ENCODE assay signal across 1 cellular context in genomic region chr13:45464687-45465453, GRCh38.
TF ChIP-seq lines count a peak whose summit lies in the region.

Gene COG3, plus strand, starts transcription at chr13:45464939. Its CDS starts 98 bp downstream, at chr13:45465037.

TF ChIP-seq in HepG2, 621 proteins besides CTCF, POLR2A, EP300 and RAD21 (continued from another document and continues in another):
- TF ChIP-seq HNF1A (IDR thresholded peaks at IDR 0.05; ENCODE audit: low read depth): peak; percentile 64
- peak; percentile 82; the same call in 1 of the 2 replicates for TF ChIP-seq HNF1A (CRISPR knock-in tag; IDR thresholded peaks at IDR 0.05; ENCODE audit: borderline replicate concordance)
- TF ChIP-seq ZNF446 (CRISPR knock-in tag; IDR thresholded peaks at IDR 0.05): no peak; the same call in 1 of the 2 replicates
- peak; percentile 33; the same call in 1 of the 2 replicates for TF ChIP-seq PATZ1 (CRISPR knock-in tag; IDR thresholded peaks at IDR 0.05)
- peak; percentile 69; the same call in 1 of the 2 replicates for TF ChIP-seq ZNF605 (CRISPR knock-in tag; IDR thresholded peaks at IDR 0.05)
- TF ChIP-seq ZNF329 (CRISPR knock-in tag; IDR thresholded peaks at IDR 0.05; ENCODE audit: low read depth): no peak
- TF ChIP-seq NFIB (CRISPR knock-in tag; IDR thresholded peaks at IDR 0.05; ENCODE audit: borderline replicate concordance): no peak
- TF ChIP-seq MYNN (CRISPR knock-in tag; IDR thresholded peaks at IDR 0.05; ENCODE audit: low read depth): no peak
- TF ChIP-seq MTA1 (CRISPR knock-in tag; IDR thresholded peaks at IDR 0.05; ENCODE audit: borderline replicate concordance): 0 out of 2 replicates have a peak, but pooled peaks have one; percentile 23
- no peak for TF ChIP-seq KLF15 (CRISPR knock-in tag; IDR thresholded peaks at IDR 0.05; ENCODE audit: borderline replicate concordance)
- TF ChIP-seq HMG20B (CRISPR knock-in tag; conservative IDR thresholded peaks at IDR 0.05): 0 out of 2 replicates have a peak, but pooled peaks have one; percentile 4
- TF ChIP-seq, protein P1, sequence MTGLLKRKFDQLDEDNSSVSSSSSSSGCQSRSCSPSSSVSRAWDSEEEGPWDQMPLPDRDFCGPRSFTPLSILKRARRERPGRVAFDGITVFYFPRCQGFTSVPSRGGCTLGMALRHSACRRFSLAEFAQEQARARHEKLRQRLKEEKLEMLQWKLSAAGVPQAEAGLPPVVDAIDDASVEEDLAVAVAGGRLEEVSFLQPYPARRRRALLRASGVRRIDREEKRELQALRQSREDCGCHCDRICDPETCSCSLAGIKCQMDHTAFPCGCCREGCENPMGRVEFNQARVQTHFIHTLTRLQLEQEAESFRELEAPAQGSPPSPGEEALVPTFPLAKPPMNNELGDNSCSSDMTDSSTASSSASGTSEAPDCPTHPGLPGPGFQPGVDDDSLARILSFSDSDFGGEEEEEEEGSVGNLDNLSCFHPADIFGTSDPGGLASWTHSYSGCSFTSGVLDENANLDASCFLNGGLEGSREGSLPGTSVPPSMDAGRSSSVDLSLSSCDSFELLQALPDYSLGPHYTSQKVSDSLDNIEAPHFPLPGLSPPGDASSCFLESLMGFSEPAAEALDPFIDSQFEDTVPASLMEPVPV (CRISPR knock-in tag; IDR thresholded peaks at IDR 0.05): 0 out of 2 replicates have a peak, but pooled peaks have one; percentile 54
- TF ChIP-seq USF2 (IDR thresholded peaks at IDR 0.05; ENCODE audit: low read depth, low read length): no peak
- TF ChIP-seq USF2 (CRISPR knock-in tag; IDR thresholded peaks at IDR 0.05; ENCODE audit: borderline replicate concordance): peak; percentile 27; the same call in 1 of the 2 replicates
- TF ChIP-seq FOXC1 (CRISPR knock-in tag; IDR thresholded peaks at IDR 0.05; ENCODE audit: borderline replicate concordance): peak; percentile 41; the same call in 1 of the 2 replicates
- TF ChIP-seq ZNF17 (CRISPR knock-in tag; IDR thresholded peaks at IDR 0.05): no peak
- TF ChIP-seq ZNF776 (CRISPR knock-in tag; IDR thresholded peaks at IDR 0.05): no peak; the same call in 1 of the 2 replicates
- no peak for TF ChIP-seq TRAFD1 (CRISPR knock-in tag; IDR thresholded peaks at IDR 0.05; ENCODE audit: borderline replicate concordance)
- TF ChIP-seq ZNF552 (CRISPR knock-in tag; IDR thresholded peaks at IDR 0.05; ENCODE audit: borderline replicate concordance): no peak; the same call in 1 of the 2 replicates
- no peak; the same call in 1 of the 2 replicates for TF ChIP-seq SIX1 (CRISPR knock-in tag; IDR thresholded peaks at IDR 0.05; ENCODE audit: borderline replicate concordance)
- TF ChIP-seq ZNF724P (CRISPR knock-in tag; IDR thresholded peaks at IDR 0.05; ENCODE audit: borderline replicate concordance): no peak
- peak; percentile 60 for TF ChIP-seq SALL2 (CRISPR knock-in tag; IDR thresholded peaks at IDR 0.05)
- 0 out of 2 replicates have a peak, but pooled peaks have one; percentile 31 for TF ChIP-seq KLF9 (CRISPR knock-in tag; IDR thresholded peaks at IDR 0.05; ENCODE audit: low read depth)
- peak; percentile 63 for TF ChIP-seq SIX4 (CRISPR knock-in tag; IDR thresholded peaks at IDR 0.05)
- no peak; the same call in 1 of the 2 replicates for TF ChIP-seq CHD2 (IDR thresholded peaks at IDR 0.05; ENCODE audit: low read depth, low read length)
- TF ChIP-seq HINFP (CRISPR knock-in tag; IDR thresholded peaks at IDR 0.05; ENCODE audit: low read depth): no peak; the same call in 1 of the 2 replicates
- TF ChIP-seq TBX2 (CRISPR knock-in tag; IDR thresholded peaks at IDR 0.05; ENCODE audit: borderline replicate concordance): peak; percentile 46; the same call in 1 of the 2 replicates
- no peak for TF ChIP-seq ZNF672 (CRISPR knock-in tag; IDR thresholded peaks at IDR 0.05)
- TF ChIP-seq, protein P2, sequence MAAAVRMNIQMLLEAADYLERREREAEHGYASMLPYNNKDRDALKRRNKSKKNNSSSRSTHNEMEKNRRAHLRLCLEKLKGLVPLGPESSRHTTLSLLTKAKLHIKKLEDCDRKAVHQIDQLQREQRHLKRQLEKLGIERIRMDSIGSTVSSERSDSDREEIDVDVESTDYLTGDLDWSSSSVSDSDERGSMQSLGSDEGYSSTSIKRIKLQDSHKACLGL (CRISPR knock-in tag; IDR thresholded peaks at IDR 0.05): peak; percentile 72
- no peak for TF ChIP-seq ZNF367 (CRISPR knock-in tag; IDR thresholded peaks at IDR 0.05; ENCODE audit: borderline replicate concordance)
- TF ChIP-seq ZNF543 (CRISPR knock-in tag; IDR thresholded peaks at IDR 0.05): peak; percentile 48; the same call in 1 of the 2 replicates
- no peak; the same call in 1 of the 2 replicates for TF ChIP-seq AHR (CRISPR knock-in tag; IDR thresholded peaks at IDR 0.05)
- no peak; the same call in 1 of the 2 replicates for TF ChIP-seq ZSCAN31 (CRISPR knock-in tag; IDR thresholded peaks at IDR 0.05; ENCODE audit: low read depth)
- no peak for TF ChIP-seq SP140L (CRISPR knock-in tag; IDR thresholded peaks at IDR 0.05; ENCODE audit: borderline replicate concordance)
- no peak for TF ChIP-seq THYN1 (CRISPR knock-in tag; IDR thresholded peaks at IDR 0.05; ENCODE audit: borderline replicate concordance, low read depth)
- TF ChIP-seq ZNF572 (CRISPR knock-in tag; IDR thresholded peaks at IDR 0.05): no peak
- TF ChIP-seq, protein P3, sequence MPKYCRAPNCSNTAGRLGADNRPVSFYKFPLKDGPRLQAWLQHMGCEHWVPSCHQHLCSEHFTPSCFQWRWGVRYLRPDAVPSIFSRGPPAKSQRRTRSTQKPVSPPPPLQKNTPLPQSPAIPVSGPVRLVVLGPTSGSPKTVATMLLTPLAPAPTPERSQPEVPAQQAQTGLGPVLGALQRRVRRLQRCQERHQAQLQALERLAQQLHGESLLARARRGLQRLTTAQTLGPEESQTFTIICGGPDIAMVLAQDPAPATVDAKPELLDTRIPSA (CRISPR knock-in tag; IDR thresholded peaks at IDR 0.05; ENCODE audit: borderline replicate concordance): no peak; the same call in 1 of the 2 replicates
- peak; percentile 61 for TF ChIP-seq YY1 (IDR thresholded peaks at IDR 0.05; ENCODE audit: insufficient read depth, insufficient replicate concordance, low read depth, low read length)
- TF ChIP-seq, protein P4, sequence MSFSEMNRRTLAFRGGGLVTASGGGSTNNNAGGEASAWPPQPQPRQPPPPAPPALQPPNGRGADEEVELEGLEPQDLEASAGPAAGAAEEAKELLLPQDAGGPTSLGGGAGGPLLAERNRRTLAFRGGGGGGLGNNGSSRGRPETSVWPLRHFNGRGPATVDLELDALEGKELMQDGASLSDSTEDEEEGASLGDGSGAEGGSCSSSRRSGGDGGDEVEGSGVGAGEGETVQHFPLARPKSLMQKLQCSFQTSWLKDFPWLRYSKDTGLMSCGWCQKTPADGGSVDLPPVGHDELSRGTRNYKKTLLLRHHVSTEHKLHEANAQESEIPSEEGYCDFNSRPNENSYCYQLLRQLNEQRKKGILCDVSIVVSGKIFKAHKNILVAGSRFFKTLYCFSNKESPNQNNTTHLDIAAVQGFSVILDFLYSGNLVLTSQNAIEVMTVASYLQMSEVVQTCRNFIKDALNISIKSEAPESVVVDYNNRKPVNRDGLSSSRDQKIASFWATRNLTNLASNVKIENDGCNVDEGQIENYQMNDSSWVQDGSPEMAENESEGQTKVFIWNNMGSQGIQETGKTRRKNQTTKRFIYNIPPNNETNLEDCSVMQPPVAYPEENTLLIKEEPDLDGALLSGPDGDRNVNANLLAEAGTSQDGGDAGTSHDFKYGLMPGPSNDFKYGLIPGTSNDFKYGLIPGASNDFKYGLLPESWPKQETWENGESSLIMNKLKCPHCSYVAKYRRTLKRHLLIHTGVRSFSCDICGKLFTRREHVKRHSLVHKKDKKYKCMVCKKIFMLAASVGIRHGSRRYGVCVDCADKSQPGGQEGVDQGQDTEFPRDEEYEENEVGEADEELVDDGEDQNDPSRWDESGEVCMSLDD (CRISPR knock-in tag; IDR thresholded peaks at IDR 0.05; ENCODE audit: borderline replicate concordance): no peak
- TF ChIP-seq SAFB2 (CRISPR knock-in tag; IDR thresholded peaks at IDR 0.05; ENCODE audit: borderline replicate concordance, low read depth): peak; percentile 93
- no peak; the same call in 1 of the 2 replicates for TF ChIP-seq SNAI1 (CRISPR knock-in tag; IDR thresholded peaks at IDR 0.05; ENCODE audit: borderline replicate concordance)
